ENCODE assay signal across 31 cellular contexts in the genomic region with DNA sequence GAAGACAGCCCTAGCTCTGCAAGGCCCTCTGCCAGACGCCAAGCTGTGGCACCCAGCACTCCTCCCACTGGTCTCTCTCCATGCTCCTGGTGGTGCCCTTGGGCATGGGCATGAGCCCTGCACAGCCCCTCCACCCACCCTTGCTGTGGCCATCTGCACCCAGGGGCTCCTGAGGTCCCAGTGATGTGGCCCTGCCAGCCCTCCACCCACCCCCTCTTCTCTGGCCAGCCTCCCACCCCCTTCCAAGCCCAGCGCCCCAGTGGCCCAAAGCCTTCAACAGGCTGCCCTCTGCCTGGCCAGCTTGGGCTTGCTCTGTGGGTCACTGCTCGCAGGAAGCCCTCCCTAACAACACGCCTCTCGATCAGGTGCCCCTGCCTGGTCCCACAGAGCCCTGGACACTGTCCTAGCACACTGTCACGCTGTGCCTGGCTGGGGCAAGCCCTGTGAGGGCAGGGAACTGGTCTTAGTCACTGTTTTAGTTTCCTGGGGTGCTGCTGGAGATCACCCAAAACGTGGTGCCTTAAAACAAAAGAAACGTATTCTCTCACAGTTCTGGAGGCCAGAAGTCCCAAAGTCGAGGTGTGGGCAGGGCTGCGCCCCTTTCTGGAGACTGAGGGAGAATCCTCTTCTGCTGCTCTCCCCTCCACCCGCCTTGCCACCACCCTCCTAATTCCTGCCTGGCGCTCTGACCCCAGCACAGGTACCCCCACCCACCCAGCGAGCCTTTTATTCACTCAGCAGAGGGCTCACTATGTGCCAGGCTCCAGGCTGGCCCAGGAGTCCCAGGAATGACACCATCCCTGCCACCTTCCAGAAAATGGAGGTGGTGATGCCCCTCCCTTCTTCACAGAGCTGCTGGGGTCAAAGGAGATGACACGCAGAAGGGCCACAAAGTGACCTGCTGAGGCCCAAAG. TPM values are rescaled to one million over a fixed set of nuclear protein-coding genes. Genes with fewer than 3 reads are reported as not detected.
"Had no signal": no experiment of that assay in that cellular context is flagged by ENCODE, and none has a peak within 500 bp of the region (broad histone marks: within the 10 kb centered on the region; RNA-seq: fewer than 3 reads in every experiment).

No MANE protein-coding gene starts in this region.

- DNase-seq: activated B cell treated with CpG ODN at 0.5 μM for 24 hours; activated CD4-positive, alpha-beta T cell treated with anti-CD3 and anti-CD28 coated beads for 36 hours; activated CD4-positive, alpha-beta T cell treated with anti-CD3 and anti-CD28 coated beads, Interleukin-2, amount 50 U/mL, for 4 hours; activated CD8-positive, alpha-beta memory T cell treated with anti-CD3 and anti-CD28 coated beads for 24 hours; activated CD8-positive, alpha-beta memory T cell treated with anti-CD3 and anti-CD28 coated beads, Interleukin-2, amount 50 U/mL, for 4 hours; activated naive CD4-positive, alpha-beta T cell treated with anti-CD3 and anti-CD28 coated beads for 36 hours; activated T-cell treated with anti-CD3 and anti-CD28 coated beads, Interleukin-2, amount 50 U/mL, for 24 hours; esophagus squamous epithelium; lower lobe of right lung; right cardiac atrium; stimulated activated CD4-positive, alpha-beta T cell treated with anti-CD3 and anti-CD28 coated beads, Interleukin-2, amount 100 ng/mL, for 24 hours; SW 1271; T-helper 17 cell had no signal

- H3K4me3 ChIP-seq: esophagus squamous epithelium, gastrocnemius medialis, heart left ventricle, lower lobe of right lung, pancreas, skin epidermis, thoracic aorta had no signal

- H3K27ac ChIP-seq: esophagus squamous epithelium, gastrocnemius medialis, heart left ventricle, lower lobe of right lung, neutrophil, pancreas, skin epidermis, thoracic aorta had no signal

- H3K36me3 ChIP-seq: esophagus squamous epithelium, gastrocnemius medialis, heart left ventricle, lower lobe of right lung, neutrophil, pancreas, thoracic aorta had no signal

- H3K27me3 ChIP-seq: neutrophil, pancreas had no signal

- ATAC-seq: activated CD4-positive, alpha-beta T cell treated with anti-CD3 and anti-CD28 coated beads for 36 hours; gastrocnemius medialis; lower lobe of right lung; naive thymus-derived CD8-positive, alpha-beta T cell; right cardiac atrium; stimulated activated memory B cell treated with anti-CD40 and anti-IgM and Interleukin-4, amounts not matched to agents 10 μg/mL and 1 μg/mL and 100 μg/mL, for 72 hours; T-helper 17 cell had no signal

- H3K36me3 Mint-ChIP-seq: mesothelial cell of epicardium; naive thymus-derived CD8-positive, alpha-beta T cell; stimulated activated memory B cell treated with anti-CD40 and anti-IgM and Interleukin-4, amounts not matched to agents 10 μg/mL and 1 μg/mL and 100 μg/mL, for 72 hours; type B pancreatic cell had no signal

- H3K4me3 Mint-ChIP-seq: activated B cell treated with CpG ODN at 0.5 μM for 24 hours; activated CD4-positive, alpha-beta T cell treated with anti-CD3 and anti-CD28 coated beads for 36 hours; activated naive CD4-positive, alpha-beta T cell treated with anti-CD3 and anti-CD28 coated beads for 36 hours; activated T-cell treated with anti-CD3 and anti-CD28 coated beads, Interleukin-2, amount 50 U/mL, for 24 hours; brain; mesothelial cell of epicardium; naive thymus-derived CD8-positive, alpha-beta T cell; stimulated activated memory B cell treated with anti-CD40 and anti-IgM and Interleukin-4, amounts not matched to agents 10 μg/mL and 1 μg/mL and 100 μg/mL, for 72 hours; T-helper 17 cell; type B pancreatic cell had no signal

- H3K4me1 ChIP-seq: esophagus squamous epithelium, gastrocnemius medialis, heart left ventricle, lower lobe of right lung, pancreas had no signal

- H3K27ac Mint-ChIP-seq: activated B cell treated with CpG ODN at 0.5 μM for 24 hours; activated CD4-positive, alpha-beta T cell treated with anti-CD3 and anti-CD28 coated beads for 36 hours; activated naive CD4-positive, alpha-beta T cell treated with anti-CD3 and anti-CD28 coated beads for 36 hours; activated T-cell treated with anti-CD3 and anti-CD28 coated beads, Interleukin-2, amount 50 U/mL, for 24 hours; activated T-helper 2 cell treated with anti-CD3 and anti-CD28 coated beads, Interferon-gamma antibody, Interleukin-2, Interleukin-4, amounts not matched to agents 10 μg/mL and 5 μg/mL and 100 μg/mL, durations not matched to agents 14 hours and 24 hours and 36 hours; mesothelial cell of epicardium; naive thymus-derived CD8-positive, alpha-beta T cell; stimulated activated memory B cell treated with anti-CD40 and anti-IgM and Interleukin-4, amounts not matched to agents 10 μg/mL and 1 μg/mL and 100 μg/mL, for 72 hours; T-helper 17 cell; type B pancreatic cell had no signal

- H3K9me3 Mint-ChIP-seq: activated B cell treated with CpG ODN at 0.5 μM for 24 hours; activated naive CD4-positive, alpha-beta T cell treated with anti-CD3 and anti-CD28 coated beads for 36 hours; activated T-cell treated with anti-CD3 and anti-CD28 coated beads, Interleukin-2, amount 50 U/mL, for 24 hours; activated T-helper 2 cell treated with anti-CD3 and anti-CD28 coated beads, Interferon-gamma antibody, Interleukin-2, Interleukin-4, amounts not matched to agents 10 μg/mL and 5 μg/mL and 100 μg/mL, durations not matched to agents 14 hours and 24 hours and 36 hours; brain; mesothelial cell of epicardium; stimulated activated memory B cell treated with anti-CD40 and anti-IgM and Interleukin-4, amounts not matched to agents 10 μg/mL and 1 μg/mL and 100 μg/mL, for 72 hours; type B pancreatic cell had no signal

- H3K4me1 Mint-ChIP-seq: activated B cell treated with CpG ODN at 0.5 μM for 24 hours; activated CD4-positive, alpha-beta T cell treated with anti-CD3 and anti-CD28 coated beads for 36 hours; stimulated activated memory B cell treated with anti-CD40 and anti-IgM and Interleukin-4, amounts not matched to agents 10 μg/mL and 1 μg/mL and 100 μg/mL, for 72 hours; T-helper 17 cell had no signal

- H3K9me3 ChIP-seq: esophagus squamous epithelium, gastrocnemius medialis, heart left ventricle, lower lobe of right lung, neutrophil, pancreas, thoracic aorta had no signal

RNA-seq across cellular contexts. Expression of a gene that starts 14.7 kb away (rescaled TPM):
- total RNA-seq: activated B cell treated with CpG ODN at 0.5 μM for 24 hours; activated naive CD4-positive, alpha-beta T cell treated with anti-CD3 and anti-CD28 coated beads for 36 hours; activated T-helper 2 cell treated with anti-CD3 and anti-CD28 coated beads, Interferon-gamma antibody, Interleukin-2, Interleukin-4, amounts not matched to agents 10 μg/mL and 5 μg/mL and 100 μg/mL, durations not matched to agents 14 hours and 24 hours and 36 hours; aorta; dermis microvascular lymphatic vessel endothelial cell; esophagus squamous epithelium; gastrocnemius medialis; lower lobe of right lung; naive thymus-derived CD8-positive, alpha-beta T cell; T-helper 17 cell; thoracic aorta had no signal
- polyA plus RNA-seq: naive thymus-derived CD8-positive, alpha-beta T cell had no signal

RNA-seq across cellular contexts. Expression of a gene that starts 35.5 kb away (rescaled TPM):
- total RNA-seq: activated B cell treated with CpG ODN at 0.5 μM for 24 hours had no signal

RNA-seq across cellular contexts. Expression of a gene that starts 44.2 kb away (rescaled TPM):
- total RNA-seq: activated B cell treated with CpG ODN at 0.5 μM for 24 hours; activated CD4-positive, alpha-beta T cell treated with anti-CD3 and anti-CD28 coated beads for 36 hours; activated naive CD4-positive, alpha-beta T cell treated with anti-CD3 and anti-CD28 coated beads for 36 hours; activated T-helper 2 cell treated with anti-CD3 and anti-CD28 coated beads, Interferon-gamma antibody, Interleukin-2, Interleukin-4, amounts not matched to agents 10 μg/mL and 5 μg/mL and 100 μg/mL, durations not matched to agents 14 hours and 24 hours and 36 hours; aorta; cardiac septum; dermis microvascular lymphatic vessel endothelial cell; esophagus squamous epithelium; gastrocnemius medialis; heart left ventricle; lower lobe of right lung; mesothelial cell of epicardium; naive thymus-derived CD8-positive, alpha-beta T cell; pancreas; pulmonary artery endothelial cell; right cardiac atrium; T-helper 17 cell; thoracic aorta had no signal
- polyA plus RNA-seq: adipose tissue; heart left ventricle; keratinocyte; naive thymus-derived CD8-positive, alpha-beta T cell; pancreas; right cardiac atrium had no signal
